31 cellular contexts compared by ENCODE assay signal in genomic region chr12:69456239-69456638, GRCh38.
"Had no signal": no experiment of that assay in that cellular context is flagged by ENCODE, and none has a peak within 500 bp of the region (broad histone marks: within the 10 kb centered on the region; RNA-seq: fewer than 3 reads in every experiment).

No MANE protein-coding gene starts in this region.

- H3K4me3 ChIP-seq: adrenal gland, ascending aorta, body of pancreas, breast epithelium, cardiac muscle cell had no signal

- ATAC-seq: activated naive CD4-positive, alpha-beta T cell treated with anti-CD3 and anti-CD28 coated beads, Interleukin-2, amount 50 U/mL, for 72 hours; activated naive CD8-positive, alpha-beta T cell treated with anti-CD3 and anti-CD28 coated beads, Interleukin-2, amount 50 U/mL, for 24 hours; activated T-cell treated with anti-CD3 and anti-CD28 coated beads, Interleukin-2, amount 50 U/mL, for 4 hours; activated T-cell treated with anti-CD3 and anti-CD28 coated beads, Interleukin-2, amount 50 U/mL, for 72 hours; activated T-helper 17 cell treated with anti-CD3 and anti-CD28 coated beads, Interleukin-2, amount 50 U/mL, for 72 hours; body of pancreas had no signal

- H3K4me1 ChIP-seq: adrenal gland, ascending aorta, body of pancreas, breast epithelium had no signal

- DNase-seq: activated effector memory CD4-positive, alpha-beta T cell treated with anti-CD3 and anti-CD28 coated beads, Interleukin-2, amount 50 U/mL, for 16 hours; activated effector memory CD4-positive, alpha-beta T cell treated with Interleukin-2 at 50 U/mL for 16 hours; activated gamma-delta T cell; activated gamma-delta T cell treated with Interleukin-2 at 50 U/mL for 16 hours; activated naive CD4-positive, alpha-beta T cell; activated naive CD4-positive, alpha-beta T cell treated with anti-CD3 and anti-CD28 coated beads for 36 hours; activated naive CD4-positive, alpha-beta T cell treated with anti-CD3 and anti-CD28 coated beads, Interleukin-2, amount 10 ng/mL, durations not matched to agents 7 days and 5 days; activated naive CD4-positive, alpha-beta T cell treated with anti-CD3 and anti-CD28 coated beads, Interleukin-2, amount 50 U/mL, for 16 hours; activated naive CD4-positive, alpha-beta T cell treated with Interleukin-2 at 50 U/mL for 16 hours; activated naive CD8-positive, alpha-beta T cell treated with anti-CD3 and anti-CD28 coated beads for 36 hours; activated naive CD8-positive, alpha-beta T cell treated with anti-CD3 and anti-CD28 coated beads, Interleukin-2, amount 10 ng/mL, durations not matched to agents 7 days and 5 days; activated naive CD8-positive, alpha-beta T cell treated with anti-CD3 and anti-CD28 coated beads, Interleukin-2, amount 50 U/mL, for 24 hours; activated T-cell treated with anti-CD3 and anti-CD28 coated beads, Interleukin-2, amount 50 U/mL, for 24 hours; activated T-cell treated with anti-CD3 and anti-CD28 coated beads, Interleukin-2, amount 50 U/mL, for 4 hours; activated T-cell treated with anti-CD3 and anti-CD28 coated beads, Interleukin-2, amount 50 U/mL, for 48 hours; activated T-cell treated with anti-CD3 and anti-CD28 coated beads, Interleukin-2, amount 50 U/mL, for 72 hours; adrenal gland; amniotic stem cell; amygdala; anterior cingulate cortex; aorta; body of pancreas; brain microvascular endothelial cell; caudate nucleus; central memory CD4-positive, alpha-beta T cell; cerebellar nuclear complex had no signal

- H3K27ac ChIP-seq: adrenal gland, ascending aorta, body of pancreas, brain microvascular endothelial cell, breast epithelium, cardiac muscle cell had no signal

- H3K27me3 ChIP-seq: adrenal gland, ascending aorta, body of pancreas, brain microvascular endothelial cell, breast epithelium, cardiac muscle cell had no signal

- H3K36me3 ChIP-seq: adrenal gland, ascending aorta, brain microvascular endothelial cell, breast epithelium, cardiac muscle cell had no signal

- H3K9me3 ChIP-seq: adrenal gland, ascending aorta, body of pancreas, breast epithelium had no signal
